In genomic region chr1:32767641-32768040, GRCh38 we compare ENCODE assay signal across 14 cellular contexts. TPM values are rescaled to one million over a fixed set of nuclear protein-coding genes. Genes with fewer than 3 reads are reported as not detected.
A peak's percentile ranks its signal among the peaks of the same experiment; 100 is the strongest.
DNase-seq lines count a peak whose midpoint lies in the region; ATAC-seq and TF ChIP-seq lines count a peak whose summit lies in the region.
"Had no signal": no experiment of that assay in that cellular context is flagged by ENCODE, and none has a peak within 500 bp of the region (broad histone marks: within the 10 kb centered on the region; RNA-seq: fewer than 3 reads in every experiment).

No MANE protein-coding gene starts in this region.

- 69% methylated on average over 5 of the region's 5 CpGs for WGBS in thymus

- H3K4me3 ChIP-seq in breast epithelium (no peak overlapping the region), thymus (ENCODE audit: low read length) (no peak overlapping the region)
- no peak overlapping the region for H3K4me3 ChIP-seq in CD8-positive, alpha-beta memory T cell (ENCODE audit: low read length)
- H3K4me3 ChIP-seq: cardiac muscle cell had no signal

- peak overlapping the region; percentile 86 to 97 for H3K27ac ChIP-seq in breast epithelium
- peak overlapping the region; percentile 37 for H3K27ac ChIP-seq in thymus (ENCODE audit: low read depth)
- no peak overlapping the region for H3K27ac ChIP-seq in CD8-positive, alpha-beta memory T cell (ENCODE audit: low read depth, low read length)
- H3K27ac ChIP-seq: cardiac muscle cell had no signal

- no peaks in the 10 kb centered on the region for H3K9me3 Mint-ChIP-seq in activated T-cell treated with anti-CD3 and anti-CD28 coated beads, Interleukin-2, amount 50 U/mL, for 72 hours
- no peaks in the 10 kb centered on the region for H3K9me3 Mint-ChIP-seq in mesothelial cell of epicardium
- no peaks in the 10 kb centered on the region for H3K9me3 Mint-ChIP-seq in CD8-positive, alpha-beta memory T cell
- H3K9me3 Mint-ChIP-seq: activated naive CD4-positive, alpha-beta T cell treated with anti-CD3 and anti-CD28 coated beads, Interleukin-2, amount 10 ng/mL, durations not matched to agents 7 days and 5 days; T-helper 1 cell treated with Interleukin-12 subunit alpha and Interleukin-12 subunit beta and Interleukin-4 antibody, amounts not matched to agents 30 μg/mL and 1 μg/mL, for 36 hours had no signal

- no peak overlapping the region for H3K27ac Mint-ChIP-seq in activated T-cell treated with anti-CD3 and anti-CD28 coated beads, Interleukin-2, amount 50 U/mL, for 72 hours
- H3K27ac Mint-ChIP-seq in mesothelial cell of epicardium = peak overlapping the region; percentile 77
- H3K27ac Mint-ChIP-seq in CD8-positive, alpha-beta memory T cell = no peak overlapping the region
- H3K27ac Mint-ChIP-seq: activated naive CD4-positive, alpha-beta T cell treated with anti-CD3 and anti-CD28 coated beads, Interleukin-2, amount 10 ng/mL, durations not matched to agents 7 days and 5 days; T-helper 1 cell treated with Interleukin-12 subunit alpha and Interleukin-12 subunit beta and Interleukin-4 antibody, amounts not matched to agents 30 μg/mL and 1 μg/mL, for 36 hours had no signal

- H3K4me1 ChIP-seq in breast epithelium (peaks cover 0 to 35% of the 10 kb centered on the region in 2 donors), thymus (ENCODE audit: control insufficient read depth, insufficient read depth, low read length) (no peaks in the 10 kb centered on the region)
- no peaks in the 10 kb centered on the region for H3K4me1 ChIP-seq in CD8-positive, alpha-beta memory T cell (ENCODE audit: insufficient read depth, low read length)

- TF ChIP-seq POLR2A in breast epithelium (IDR thresholded peaks at IDR 0.05) = no peak

- POLR2A ChIA-PET in CD8-positive, alpha-beta memory T cell (lab: Charles Lee) = no interaction called here

- TF ChIP-seq CTCF in breast epithelium (IDR thresholded peaks at IDR 0.05) (no peak), mesothelial cell of epicardium (IDR thresholded peaks at IDR 0.05; ENCODE audit: unreplicated experiment) (no peak)

- intact Hi-C loops in breast epithelium (cut with DNase I; ENCODE audit: low total_unique reads) = no loop called here

- H3K27me3 ChIP-seq in breast epithelium (no peaks in the 10 kb centered on the region), thymus (ENCODE audit: control insufficient read depth, insufficient read depth) (no peaks in the 10 kb centered on the region)
- no peaks in the 10 kb centered on the region for H3K27me3 ChIP-seq in CD8-positive, alpha-beta memory T cell (ENCODE audit: insufficient read depth, low read length, poor library complexity, severe bottlenecking)

- CTCF ChIA-PET in CD8-positive, alpha-beta memory T cell (lab: Charles Lee) = interaction anchor here (0.8 to 2.5 kb wide), 2 partner anchors 9 to 56 kb away, joined by 4 to 9 read pairs; no protein-coding TSS in a partner anchor

- ATAC-seq in activated T-cell treated with anti-CD3 and anti-CD28 coated beads, Interleukin-2, amount 50 U/mL, for 72 hours (replicated peaks in 1 of 2) = peak; percentile 4 to 13

- no peaks in the 10 kb centered on the region for H3K27me3 Mint-ChIP-seq in activated T-cell treated with anti-CD3 and anti-CD28 coated beads, Interleukin-2, amount 50 U/mL, for 72 hours (ENCODE audit: low read depth)
- H3K27me3 Mint-ChIP-seq in mesothelial cell of epicardium (ENCODE audit: low read depth) = no peaks in the 10 kb centered on the region
- peaks cover 0 to 1% of the 10 kb centered on the region in 2 donors for H3K27me3 Mint-ChIP-seq in CD8-positive, alpha-beta memory T cell

- DNase-seq in activated T-cell treated with anti-CD3 and anti-CD28 coated beads, Interleukin-2, amount 50 U/mL, for 72 hours = no peak
- DNase-seq in activated T-cell treated with anti-CD3 and anti-CD28 coated beads for 4 hours (no peak), breast epithelium (ENCODE audit: low spot score in 2 of 2) (no peak), mesothelial cell of epicardium (ENCODE audit: low spot score in 2 of 2, unreplicated experiment in 2 of 2) (no peak), NK-92 (lab: John Stamatoyannopoulos, UW; ENCODE audit: unreplicated experiment) (no peak)
- no peak for DNase-seq in CD8-positive, alpha-beta memory T cell
- no peak for DNase-seq in activated CD8-positive, alpha-beta memory T cell treated with anti-CD3 and anti-CD28 coated beads, Interleukin-2, amount 50 U/mL, for 4 hours
- DNase-seq: activated CD4-positive, CD25-positive, alpha-beta regulatory T cell treated with anti-CD3 and anti-CD28 coated beads, Interleukin-2, amount 50 U/mL, for 72 hours; activated naive CD4-positive, alpha-beta T cell treated with anti-CD3 and anti-CD28 coated beads, Interleukin-2, amount 10 ng/mL, durations not matched to agents 7 days and 5 days; effector memory CD4-positive, alpha-beta T cell; NCI-H1417 treated with DMSO at 0.1 percent for 48 hours had no signal

- H3K4me3 Mint-ChIP-seq in activated T-cell treated with anti-CD3 and anti-CD28 coated beads, Interleukin-2, amount 50 U/mL, for 72 hours = no peak overlapping the region
- peak overlapping the region; percentile 55 for H3K4me3 Mint-ChIP-seq in mesothelial cell of epicardium
- no peak overlapping the region for H3K4me3 Mint-ChIP-seq in CD8-positive, alpha-beta memory T cell
- H3K4me3 Mint-ChIP-seq: activated naive CD4-positive, alpha-beta T cell treated with anti-CD3 and anti-CD28 coated beads, Interleukin-2, amount 10 ng/mL, durations not matched to agents 7 days and 5 days; T-helper 1 cell treated with Interleukin-12 subunit alpha and Interleukin-12 subunit beta and Interleukin-4 antibody, amounts not matched to agents 30 μg/mL and 1 μg/mL, for 36 hours had no signal

- H3K36me3 ChIP-seq in breast epithelium (no peaks in the 10 kb centered on the region), thymus (ENCODE audit: control insufficient read depth, insufficient read depth) (no peaks in the 10 kb centered on the region)
- H3K36me3 ChIP-seq in CD8-positive, alpha-beta memory T cell (ENCODE audit: insufficient read depth, low read length) = no peaks in the 10 kb centered on the region
- H3K36me3 ChIP-seq: cardiac muscle cell had no signal

- H3K9me3 ChIP-seq in breast epithelium = no peaks in the 10 kb centered on the region
- H3K9me3 ChIP-seq in thymus (ENCODE audit: control insufficient read depth) = no peaks in the 10 kb centered on the region
- H3K9me3 ChIP-seq in CD8-positive, alpha-beta memory T cell (ENCODE audit: low read length) = no peaks in the 10 kb centered on the region

- no peaks in the 10 kb centered on the region for H3K4me1 Mint-ChIP-seq in activated T-cell treated with anti-CD3 and anti-CD28 coated beads, Interleukin-2, amount 50 U/mL, for 72 hours (ENCODE audit: low read depth)
- H3K4me1 Mint-ChIP-seq in mesothelial cell of epicardium = peaks cover 67% of the 10 kb centered on the region
- H3K4me1 Mint-ChIP-seq in CD8-positive, alpha-beta memory T cell = peaks cover 1 to 4% (median 1%) of the 10 kb centered on the region in 3 donors
- H3K4me1 Mint-ChIP-seq: activated naive CD4-positive, alpha-beta T cell treated with anti-CD3 and anti-CD28 coated beads, Interleukin-2, amount 10 ng/mL, durations not matched to agents 7 days and 5 days had no signal

- no peaks in the 10 kb centered on the region for H3K36me3 Mint-ChIP-seq in activated T-cell treated with anti-CD3 and anti-CD28 coated beads, Interleukin-2, amount 50 U/mL, for 72 hours (ENCODE audit: insufficient read depth in 2 of 2)
- peaks cover 16% of the 10 kb centered on the region for H3K36me3 Mint-ChIP-seq in mesothelial cell of epicardium
- no peaks in the 10 kb centered on the region for H3K36me3 Mint-ChIP-seq in CD8-positive, alpha-beta memory T cell
- H3K36me3 Mint-ChIP-seq: activated naive CD4-positive, alpha-beta T cell treated with anti-CD3 and anti-CD28 coated beads, Interleukin-2, amount 10 ng/mL, durations not matched to agents 7 days and 5 days had no signal

RNA-seq across cellular contexts. Expression of gene YARS1, which starts 49.5 kb away (rescaled TPM):
- 100 to 1,000 TPM; 341 to 388 TPM for total RNA-seq in activated T-cell treated with anti-CD3 and anti-CD28 coated beads, Interleukin-2, amount 50 U/mL, for 72 hours
- total RNA-seq in breast epithelium (10 to 100 TPM; 53.8 to 67.5 (median 67.2) TPM), mesothelial cell of epicardium (101 to 105 TPM (median 101 TPM) in 3 replicates)
- 41.7 TPM for polyA plus RNA-seq in thymus
- 100 to 1,000 TPM; 205 to 219 TPM for total RNA-seq in CD8-positive, alpha-beta memory T cell
- polyA plus RNA-seq in CD8-positive, alpha-beta memory T cell = 131 TPM

RNA-seq across cellular contexts. Expression of gene S100PBP, which starts 49.8 kb away (rescaled TPM):
- 10 to 100 TPM; 45.5 to 52.9 TPM for total RNA-seq in activated T-cell treated with anti-CD3 and anti-CD28 coated beads, Interleukin-2, amount 50 U/mL, for 72 hours
- total RNA-seq in breast epithelium (10 to 100 TPM; 25.0 to 49.0 (median 29.5) TPM), mesothelial cell of epicardium (61.8 to 66.8 TPM (median 62.1 TPM) in 3 replicates)
- polyA plus RNA-seq in thymus = 29.1 TPM
- total RNA-seq in CD8-positive, alpha-beta memory T cell = 10 to 100 TPM; 28.6 to 30.6 TPM
- 17.3 TPM for polyA plus RNA-seq in CD8-positive, alpha-beta memory T cell
